22 cellular contexts compared by ENCODE assay signal in genomic region chr17:76820523-76820922, GRCh38. TPM values are rescaled to one million over a fixed set of nuclear protein-coding genes. Genes with fewer than 3 reads are reported as not detected.
DNase-seq lines count a peak whose midpoint lies in the region; ATAC-seq and TF ChIP-seq lines count a peak whose summit lies in the region.
"Had no signal": no experiment of that assay in that cellular context is flagged by ENCODE, and none has a peak within 500 bp of the region (broad histone marks: within the 10 kb centered on the region; RNA-seq: fewer than 3 reads in every experiment).

No MANE protein-coding gene starts in this region.

- H3K4me3 ChIP-seq in SK-N-SH (ENCODE audit: low read depth in 2 of 2, low read length in 1 of 2) (no peak overlapping the region), osteoblast (ENCODE audit: insufficient read depth, low read length) (no peak overlapping the region)
- H3K4me3 ChIP-seq: colonic mucosa, esophagus muscularis mucosa, hepatocyte, left ventricle myocardium inferior had no signal

- TF ChIP-seq CTCF in SK-N-SH (IDR thresholded peaks at IDR 0.05) = no peak
- TF ChIP-seq CTCF in osteoblast (IDR thresholded peaks at IDR 0.05; ENCODE audit: extremely low read depth, low read depth, low read length) = no peak

- DNase-seq in SK-N-SH = peak; percentile 70
- DNase-seq in NCI-H1105 treated with DMSO at 0.1 percent for 48 hours (lab: John Stamatoyannopoulos, UW) = peak; percentile 88
- DNase-seq in NCI-H345 (lab: John Stamatoyannopoulos, UW) = peak; percentile 81
- peak; percentile 75 for DNase-seq in cerebellum (ENCODE audit: low spot score)
- no peak for DNase-seq in osteoblast (ENCODE audit: insufficient read length, low spot score, missing footprints)
- no peak for DNase-seq in kidney tubule cell (ENCODE audit: low spot score)
- DNase-seq: activated CD4-positive, alpha-beta T cell treated with anti-CD3 and anti-CD28 coated beads, Interleukin-2, amount 50 U/mL, for 48 hours; activated effector memory CD4-positive, alpha-beta T cell treated with anti-CD3 and anti-CD28 coated beads, Interleukin-2, amount 50 U/mL, for 16 hours; colonic mucosa; effector memory CD8-positive, alpha-beta T cell; left ventricle myocardium inferior; midbrain; NCI-H226; stimulated activated CD8-positive, alpha-beta memory T cell treated with anti-CD3 and anti-CD28 coated beads, Interleukin-4, amount 100 ng/mL, for 48 hours had no signal

- H2AFZ ChIP-seq in SK-N-SH (ENCODE audit: low read depth) (no peak overlapping the region), osteoblast (ENCODE audit: low read length) (no peak overlapping the region)
- H2AFZ ChIP-seq: hepatocyte had no signal

- H3K4me1 ChIP-seq in SK-N-SH (ENCODE audit: control insufficient read depth in 1 of 2, insufficient read depth in 2 of 2, low read depth in 1 of 2, low read length in 1 of 2) (peaks cover 0 to 14% of the 10 kb centered on the region in 2 experiments; a peak in 1 of 4 replicates), osteoblast (ENCODE audit: insufficient read depth, low read length) (no peaks in the 10 kb centered on the region)
- H3K4me1 ChIP-seq: colonic mucosa, esophagus muscularis mucosa, left ventricle myocardium inferior had no signal

- no peaks in the 10 kb centered on the region for H3K9me3 ChIP-seq in SK-N-SH
- H3K9me3 ChIP-seq in osteoblast (ENCODE audit: low read depth, low read length) = no peaks in the 10 kb centered on the region
- H3K9me3 ChIP-seq: colonic mucosa, esophagus muscularis mucosa, left ventricle myocardium inferior had no signal

- no peak overlapping the region for H3K4me2 ChIP-seq in SK-N-SH
- H3K4me2 ChIP-seq in osteoblast (ENCODE audit: insufficient read depth, low read length) = no peak overlapping the region
- H3K4me2 ChIP-seq: hepatocyte had no signal

- peak in 1 of 2 experiments; percentile 68; a peak in 2 of 4 replicates for TF ChIP-seq EP300 in SK-N-SH (IDR thresholded peaks at IDR 0.05; ENCODE audit: borderline replicate concordance in 1 of 2, low read depth in 1 of 2, low read length in 1 of 2)

- H3K27ac ChIP-seq in SK-N-SH (ENCODE audit: low read depth in 2 of 2, low read length in 1 of 2) (peak overlapping the region in 1 of 2 experiments; percentile 41; a peak in 2 of 4 replicates), osteoblast (ENCODE audit: low read depth, low read length) (no peak overlapping the region)
- H3K27ac ChIP-seq: colonic mucosa, esophagus muscularis mucosa, hepatocyte, HL-60, left ventricle myocardium inferior, RWPE1 had no signal

- no peaks in the 10 kb centered on the region for H3K9me2 ChIP-seq in SK-N-SH

- ATAC-seq in SK-N-SH treated with all-trans-retinoic acid at 6 μM for 48 hours = no peak
- no peak for ATAC-seq in GM18873 (IDR thresholded peaks at IDR 0.05; ENCODE audit: low FRiP score, unreplicated experiment)
- ATAC-seq: effector memory CD8-positive, alpha-beta T cell; sciatic nerve; WTC11 had no signal

- CTCF ChIA-PET in SK-N-SH (lab: Yijun Ruan, JAX) = interaction anchor here (1.1 to 10.6 kb wide), 8 partner anchors 19 to 427 kb away, joined by 3 to 124 read pairs (median 12); partner anchors contain the start of gene MGAT5B

- TF ChIP-seq RAD21 in SK-N-SH (IDR thresholded peaks at IDR 0.05; ENCODE audit: low read length) = no peak

- H3K9ac ChIP-seq in SK-N-SH = no peak overlapping the region

- no peaks in the 10 kb centered on the region for H3F3A ChIP-seq in SK-N-SH (replicated peaks; ENCODE audit: insufficient read depth)

- H3K79me2 ChIP-seq in SK-N-SH (ENCODE audit: insufficient read depth) (no peaks in the 10 kb centered on the region), osteoblast (ENCODE audit: insufficient read depth, low read length) (no peaks in the 10 kb centered on the region)
- H3K79me2 ChIP-seq: hepatocyte had no signal

- peaks cover 12% of the 10 kb centered on the region; the same call in 1 of the 2 replicates for H3K27me3 ChIP-seq in SK-N-SH (ENCODE audit: insufficient read depth)
- peaks cover 8% of the 10 kb centered on the region for H3K27me3 ChIP-seq in osteoblast (ENCODE audit: insufficient read depth, low read length)
- H3K27me3 ChIP-seq: colonic mucosa, hepatocyte had no signal

- H3K36me3 ChIP-seq in SK-N-SH (replicated peaks in 1 of 2; ENCODE audit: control insufficient read depth in 1 of 2, insufficient read depth in 2 of 2, low read length in 1 of 2) (no peaks in the 10 kb centered on the region), osteoblast (ENCODE audit: insufficient read depth, low read length) (no peaks in the 10 kb centered on the region)
- H3K36me3 ChIP-seq: colonic mucosa, esophagus muscularis mucosa, left ventricle myocardium inferior had no signal

- WGBS in SK-N-SH (ENCODE audit: low lambda C conversion rate) = 35% methylated on average over 5 of the region's 5 CpGs

- H4K20me1 ChIP-seq in SK-N-SH (ENCODE audit: insufficient read depth) = no peaks in the 10 kb centered on the region
- H4K20me1 ChIP-seq in osteoblast (ENCODE audit: insufficient read depth, low read length) = no peaks in the 10 kb centered on the region

- POLR2A ChIA-PET in SK-N-SH (lab: Yijun Ruan, JAX) = interaction anchor here (1.1 to 1.6 kb wide), 4 partner anchors 10 to 83 kb away, joined by 3 to 7 read pairs (median 4); partner anchors contain the start of genes MFSD11, MGAT5B and SRSF2

TF ChIP-seq in SK-N-SH, 30 proteins besides CTCF, POLR2A, EP300 and RAD21:
- TF ChIP-seq RCOR1 (IDR thresholded peaks at IDR 0.05; ENCODE audit: low read length) = peak; percentile 63; the same call in 1 of the 2 replicates
- no peak for TF ChIP-seq MEF2A (IDR thresholded peaks at IDR 0.05; ENCODE audit: borderline replicate concordance, low read depth)
- TF ChIP-seq JUND (IDR thresholded peaks at IDR 0.05) = no peak
- no peak for TF ChIP-seq FOSL2 (IDR thresholded peaks at IDR 0.05; ENCODE audit: borderline replicate concordance, low read depth)
- no peak for TF ChIP-seq SIN3A (IDR thresholded peaks at IDR 0.05; ENCODE audit: borderline replicate concordance, low read depth, low read length)
- no peak for TF ChIP-seq ZBTB33 (IDR thresholded peaks at IDR 0.05; ENCODE audit: borderline replicate concordance, low read depth)

TF ChIP-seq in SK-N-SH treated with all-trans-retinoic acid at 6 μM for 48 hours, 23 proteins besides CTCF, POLR2A, EP300 and RAD21 (continues in another document):
- TF ChIP-seq ZC3H10 (CRISPR knock-in tag; IDR thresholded peaks at IDR 0.05) (no peak), BACH2 (CRISPR knock-in tag; IDR thresholded peaks at IDR 0.05; ENCODE audit: borderline replicate concordance) (no peak), ZFP3 (CRISPR knock-in tag; IDR thresholded peaks at IDR 0.05) (no peak), GLIS3 (CRISPR knock-in tag; IDR thresholded peaks at IDR 0.05) (no peak), RARB (CRISPR knock-in tag; IDR thresholded peaks at IDR 0.05) (no peak), CSDC2 (CRISPR knock-in tag; IDR thresholded peaks at IDR 0.05) (no peak), PATZ1 (CRISPR knock-in tag; IDR thresholded peaks at IDR 0.05; ENCODE audit: borderline replicate concordance) (no peak), PPARA (CRISPR knock-in tag; IDR thresholded peaks at IDR 0.05; ENCODE audit: borderline replicate concordance) (no peak), ZNF70 (CRISPR knock-in tag; IDR thresholded peaks at IDR 0.05) (no peak), CREB5 (CRISPR knock-in tag; IDR thresholded peaks at IDR 0.05; ENCODE audit: low read depth) (no peak), ZNF8 (CRISPR knock-in tag; IDR thresholded peaks at IDR 0.05) (no peak), CSRNP3 (CRISPR knock-in tag; IDR thresholded peaks at IDR 0.05) (no peak), OSR1 (CRISPR knock-in tag; IDR thresholded peaks at IDR 0.05) (no peak)

RNA-seq across cellular contexts. Expression of gene MGAT5B, which starts 47.7 kb away (rescaled TPM):
- polyA plus RNA-seq in SK-N-SH (2012; rRNA removed) = 10.3 and 13.8 TPM in 2 replicates
- 4.1 and 7.1 TPM in 2 replicates for polyA plus RNA-seq in SK-N-SH (2012; cell fraction: cytosol; rRNA removed)
- 36.6 and 42.2 TPM in 2 replicates for polyA plus RNA-seq in SK-N-SH (2012; cell fraction: nucleus; rRNA removed)
- total RNA-seq in cerebellum = 28.4 TPM
- 0.36 and 0.59 TPM in 2 replicates for total RNA-seq in osteoblast

Comparison
In these comparisons a context has a peak if more than half of its experiments do, and no peak if none do; other contexts are left out.
1. DNase-seq: peak in SK-N-SH (single experiment), NCI-H1105 treated with DMSO at 0.1 percent for 48 hours (single experiment), NCI-H345 (single experiment) and cerebellum (single experiment); none in osteoblast (single experiment) and kidney tubule cell (single experiment).
2. RNA of gene MGAT5B, which starts 47.7 kb away (total RNA-seq): 28.4 TPM in cerebellum (single experiment); 0.36 to 0.59 TPM in osteoblast; every median in the first group is over 10 times any median in the second.